ENCODE assay signal across 9 cellular contexts in genomic region chr6:143677577-143677890, GRCh38. TPM values are rescaled to one million over a fixed set of nuclear protein-coding genes. Genes with fewer than 3 reads are reported as not detected.
DNase-seq lines count a peak whose midpoint lies in the region; ATAC-seq, FAIRE-seq and TF ChIP-seq lines count a peak whose summit lies in the region.
"Had no signal": no experiment of that assay in that cellular context is flagged by ENCODE, and none has a peak within 500 bp of the region (broad histone marks: within the 10 kb centered on the region; RNA-seq: fewer than 3 reads in every experiment).

No MANE protein-coding gene starts in this region.

- H3K9me3 Mint-ChIP-seq in activated naive CD4-positive, alpha-beta T cell treated with anti-CD3 and anti-CD28 coated beads, Interleukin-2, amount 50 U/mL, for 24 hours: peaks cover 11% of the 10 kb centered on the region
- H3K9me3 Mint-ChIP-seq in activated naive CD4-positive, alpha-beta T cell treated with anti-CD3 and anti-CD28 coated beads, Interleukin-2, amount 50 U/mL, for 72 hours: no peaks in the 10 kb centered on the region
- H3K9me3 Mint-ChIP-seq in mesothelial cell of epicardium: peaks cover 12% of the 10 kb centered on the region

- no peak for TF ChIP-seq POLR2A in transverse colon (IDR thresholded peaks at IDR 0.05)

- WGBS in transverse colon (ENCODE audit: low coverage in 1 of 2), 2 donors: 5 to 17% methylated on average over 3 to 9 of the region's 9 CpGs

- no peaks in the 10 kb centered on the region for H3K36me3 ChIP-seq in bronchial epithelial cell (ENCODE audit: control insufficient read depth, insufficient read depth, low read length)
- H3K36me3 ChIP-seq in transverse colon: no peaks in the 10 kb centered on the region

- peaks cover 10 to 25% (median 17%) of the 10 kb centered on the region in 4 donors for H3K4me1 ChIP-seq in transverse colon
- H3K4me1 ChIP-seq: BLaER1 had no signal

- DNase-seq in activated naive CD4-positive, alpha-beta T cell treated with anti-CD3 and anti-CD28 coated beads, Interleukin-2, amount 50 U/mL, for 72 hours (ENCODE audit: low spot score in 2 of 2): no peak
- DNase-seq in bronchial epithelial cell (ENCODE audit: low read depth) (no peak), mesothelial cell of epicardium (ENCODE audit: low spot score in 2 of 2, unreplicated experiment in 2 of 2) (no peak), transverse colon (no peak), DMS 273 (lab: John Stamatoyannopoulos, UW; ENCODE audit: unreplicated experiment) (no peak), NCI-H510A (lab: John Stamatoyannopoulos, UW) (no peak), NCI-H1436 treated with DMSO at 0.1 percent for 48 hours (lab: John Stamatoyannopoulos, UW) (no peak)

- H3K27me3 Mint-ChIP-seq in activated naive CD4-positive, alpha-beta T cell treated with anti-CD3 and anti-CD28 coated beads, Interleukin-2, amount 50 U/mL, for 24 hours: no peaks in the 10 kb centered on the region
- H3K27me3 Mint-ChIP-seq in mesothelial cell of epicardium (ENCODE audit: low read depth): no peaks in the 10 kb centered on the region

- FAIRE-seq in bronchial epithelial cell (lab: Jason Lieb, UNC): no peak

- no peak for ATAC-seq in activated naive CD4-positive, alpha-beta T cell treated with anti-CD3 and anti-CD28 coated beads, Interleukin-2, amount 50 U/mL, for 72 hours

- peak overlapping the region; percentile 90 for H3K4me3 Mint-ChIP-seq in activated naive CD4-positive, alpha-beta T cell treated with anti-CD3 and anti-CD28 coated beads, Interleukin-2, amount 50 U/mL, for 24 hours
- peak overlapping the region; percentile 89 for H3K4me3 Mint-ChIP-seq in mesothelial cell of epicardium

- H3K27ac ChIP-seq in transverse colon: peak overlapping the region; percentile 84 to 91 (median 90)
- H3K27ac ChIP-seq: BLaER1 had no signal

- no peak for TF ChIP-seq EP300 in transverse colon (IDR thresholded peaks at IDR 0.05; ENCODE audit: low read depth)

- peaks cover 34% of the 10 kb centered on the region for H3K4me1 Mint-ChIP-seq in activated naive CD4-positive, alpha-beta T cell treated with anti-CD3 and anti-CD28 coated beads, Interleukin-2, amount 50 U/mL, for 24 hours
- H3K4me1 Mint-ChIP-seq in mesothelial cell of epicardium: peaks cover 64% of the 10 kb centered on the region

- H3K27me3 ChIP-seq in bronchial epithelial cell (ENCODE audit: control insufficient read depth, insufficient read depth, low read length) (no peaks in the 10 kb centered on the region), transverse colon (no peaks in the 10 kb centered on the region)

- H3K9me3 ChIP-seq in transverse colon: no peaks in the 10 kb centered on the region

- H3K4me3 ChIP-seq in bronchial epithelial cell (ENCODE audit: low read depth, low read length) (peak overlapping the region; percentile 81), transverse colon (peak overlapping the region; percentile 56 to 84 (median 74))

- in situ Hi-C loops in transverse colon (cut with MboI; ENCODE audit: low pct_ligation_motif_present in 1 of 4, low pct_unique_long_range_greater_than_20kb in 1 of 4, low sequenced_read_pairs in 3 of 4): no loop called here

- H3K27ac Mint-ChIP-seq in activated naive CD4-positive, alpha-beta T cell treated with anti-CD3 and anti-CD28 coated beads, Interleukin-2, amount 50 U/mL, for 24 hours: no peak overlapping the region
- peak overlapping the region in 1 of 2 donors; percentile 82 for H3K27ac Mint-ChIP-seq in activated naive CD4-positive, alpha-beta T cell treated with anti-CD3 and anti-CD28 coated beads, Interleukin-2, amount 50 U/mL, for 72 hours
- peak overlapping the region; percentile 79 for H3K27ac Mint-ChIP-seq in mesothelial cell of epicardium

- peaks cover 6% of the 10 kb centered on the region for H3K36me3 Mint-ChIP-seq in activated naive CD4-positive, alpha-beta T cell treated with anti-CD3 and anti-CD28 coated beads, Interleukin-2, amount 50 U/mL, for 24 hours
- H3K36me3 Mint-ChIP-seq in activated naive CD4-positive, alpha-beta T cell treated with anti-CD3 and anti-CD28 coated beads, Interleukin-2, amount 50 U/mL, for 72 hours: peaks cover 9 to 14% of the 10 kb centered on the region in 2 donors
- H3K36me3 Mint-ChIP-seq in mesothelial cell of epicardium: peaks cover 12% of the 10 kb centered on the region

- intact Hi-C loops in transverse colon (cut with DNase I; ENCODE audit: low total_unique reads): no loop called here

- TF ChIP-seq CTCF in bronchial epithelial cell (IDR thresholded peaks at IDR 0.05; ENCODE audit: insufficient read depth, low read length, severe bottlenecking) (no peak), mesothelial cell of epicardium (IDR thresholded peaks at IDR 0.05; ENCODE audit: unreplicated experiment) (no peak), transverse colon (IDR thresholded peaks at IDR 0.05) (no peak)

RNA-seq across cellular contexts. Expression of gene PHACTR2, which starts 0.2 kb away (rescaled TPM):
- total RNA-seq in activated naive CD4-positive, alpha-beta T cell treated with anti-CD3 and anti-CD28 coated beads, Interleukin-2, amount 50 U/mL, for 72 hours: 10 to 100 TPM; 20.5 to 23.9 TPM
- total RNA-seq in bronchial epithelial cell (24.5 and 37.8 TPM in 2 replicates), mesothelial cell of epicardium (117 to 125 TPM (median 124 TPM) in 3 replicates), transverse colon (10 to 100 TPM; 38.6 to 56.8 (median 48.7) TPM)
